19 cellular contexts compared by ENCODE assay signal in the genomic region with DNA sequence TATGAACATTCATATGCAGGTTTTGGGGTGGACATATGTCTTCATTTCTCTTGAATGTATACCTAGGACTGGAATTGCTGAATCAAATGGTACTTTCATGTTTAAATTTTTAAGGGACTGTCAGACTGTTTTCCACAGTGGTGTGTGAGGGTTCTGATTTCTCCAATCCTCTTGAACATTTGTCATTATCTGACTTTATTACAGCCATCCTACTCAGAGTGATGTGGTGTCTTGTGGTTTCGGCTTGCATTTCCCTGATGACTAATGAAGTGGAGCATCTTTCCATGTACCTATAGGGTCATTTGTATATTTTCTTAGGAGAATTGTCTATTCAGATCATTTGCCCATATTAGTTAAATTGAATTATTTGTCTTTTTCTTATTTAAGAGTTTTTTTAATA. TPM values are rescaled to one million over a fixed set of nuclear protein-coding genes. Genes with fewer than 3 reads are reported as not detected.
DNase-seq lines count a peak whose midpoint lies in the region; ATAC-seq and TF ChIP-seq lines count a peak whose summit lies in the region.
"Had no signal": no experiment of that assay in that cellular context is flagged by ENCODE, and none has a peak within 500 bp of the region (broad histone marks: within the 10 kb centered on the region; RNA-seq: fewer than 3 reads in every experiment).

No MANE protein-coding gene starts in this region.

- no peak overlapping the region for H3K4me3 ChIP-seq in endodermal cell (ENCODE audit: low read length)
- H3K4me3 ChIP-seq: right lobe of liver, suprapubic skin had no signal

- H3K36me3 Mint-ChIP-seq in T-helper 2 cell treated with Interferon-gamma antibody and Interleukin-4, amounts not matched to agents 5 μg/mL and 100 μg/mL, for 36 hours (ENCODE audit: low read depth): peaks cover 2% of the 10 kb centered on the region
- peaks cover 48% of the 10 kb centered on the region for H3K36me3 Mint-ChIP-seq in endodermal cell (ENCODE audit: low read depth)

- no peak for TF ChIP-seq CTCF in foreskin keratinocyte (conservative IDR thresholded peaks at IDR 0.05)
- TF ChIP-seq CTCF in endodermal cell (conservative IDR thresholded peaks at IDR 0.05): no peak

- intact Hi-C loops in sciatic nerve (cut with DNase I): no loop called here

- H3K27ac ChIP-seq in foreskin keratinocyte (peak overlapping the region; percentile 17), endodermal cell (ENCODE audit: low read depth, low read length) (no peak overlapping the region)
- H3K27ac ChIP-seq: right lobe of liver, suprapubic skin had no signal

- H3K9ac ChIP-seq in endodermal cell (ENCODE audit: extremely low read depth, low read length, poor library complexity, severe bottlenecking): no peak overlapping the region

- H3K27me3 ChIP-seq in foreskin keratinocyte (no peaks in the 10 kb centered on the region), endodermal cell (ENCODE audit: control insufficient read depth, insufficient read depth, low read length, poor library complexity, severe bottlenecking) (no peaks in the 10 kb centered on the region)
- H3K27me3 ChIP-seq: right lobe of liver, suprapubic skin had no signal

- peaks cover 10% of the 10 kb centered on the region for H3K4me1 Mint-ChIP-seq in T-helper 2 cell treated with Interferon-gamma antibody and Interleukin-4, amounts not matched to agents 5 μg/mL and 100 μg/mL, for 36 hours (ENCODE audit: low read depth)
- no peaks in the 10 kb centered on the region for H3K4me1 Mint-ChIP-seq in endodermal cell

- H3K27ac Mint-ChIP-seq in T-helper 2 cell treated with Interferon-gamma antibody and Interleukin-4, amounts not matched to agents 5 μg/mL and 100 μg/mL, for 36 hours: no peak overlapping the region
- H3K27ac Mint-ChIP-seq in endodermal cell: no peak overlapping the region

- 100% methylated on average over 1 of the region's 1 CpG; no CpG with 5 or more reads in 1 of the 2 experiments for WGBS in endodermal cell (ENCODE audit: insufficient coverage in 1 of 2, insufficient read length in 1 of 2), 2 experiments

- H3K27me3 Mint-ChIP-seq in T-helper 2 cell treated with Interferon-gamma antibody and Interleukin-4, amounts not matched to agents 5 μg/mL and 100 μg/mL, for 36 hours (ENCODE audit: low read depth): no peaks in the 10 kb centered on the region
- no peaks in the 10 kb centered on the region for H3K27me3 Mint-ChIP-seq in endodermal cell (ENCODE audit: insufficient read depth)

- no peak overlapping the region for H3K4me3 Mint-ChIP-seq in T-helper 2 cell treated with Interferon-gamma antibody and Interleukin-4, amounts not matched to agents 5 μg/mL and 100 μg/mL, for 36 hours
- no peak overlapping the region for H3K4me3 Mint-ChIP-seq in endodermal cell

- H3K36me3 ChIP-seq in endodermal cell (ENCODE audit: control insufficient read depth, insufficient read depth, low read length): peaks cover 5% of the 10 kb centered on the region
- H3K36me3 ChIP-seq: right lobe of liver, suprapubic skin had no signal

- ATAC-seq in foreskin keratinocyte: peak; percentile 91
- no peak for ATAC-seq in sciatic nerve
- ATAC-seq: right lobe of liver, Right ventricle myocardium inferior had no signal

- H3K9me3 Mint-ChIP-seq in T-helper 2 cell treated with Interferon-gamma antibody and Interleukin-4, amounts not matched to agents 5 μg/mL and 100 μg/mL, for 36 hours: no peaks in the 10 kb centered on the region
- peaks cover 6% of the 10 kb centered on the region for H3K9me3 Mint-ChIP-seq in endodermal cell

- peak; percentile 25 for DNase-seq in activated CD4-positive, alpha-beta T cell treated with anti-CD3 and anti-CD28 coated beads for 48 hours
- DNase-seq in activated CD4-positive, alpha-beta T cell treated with anti-CD3 and anti-CD28 coated beads, Interleukin-2, amount 50 U/mL, for 4 hours: no peak
- DNase-seq in GM03348 (ENCODE audit: low spot score) (peak; percentile 56), foreskin keratinocyte (peak; percentile 50 to 71), endodermal cell (no peak), NCI-H2029 treated with DMSO at 0.1 percent for 48 hours (lab: John Stamatoyannopoulos, UW) (no peak), sciatic nerve (ENCODE audit: low spot score) (no peak)
- DNase-seq in T-helper 2 cell treated with Interferon-gamma antibody and Interleukin-4, amounts not matched to agents 5 μg/mL and 100 μg/mL, for 36 hours (ENCODE audit: low spot score): peak; percentile 48
- DNase-seq: amygdala, Caco-2, dermis blood vessel endothelial cell, KG1, NCI-H1694 treated with DMSO at 0.1 percent for 48 hours, NCI-H69, nucleus accumbens, right lobe of liver, T-helper 9 cell had no signal

- H3K4me1 ChIP-seq in foreskin keratinocyte (peaks cover 9% of the 10 kb centered on the region), endodermal cell (ENCODE audit: control insufficient read depth, insufficient read depth, low read length) (no peaks in the 10 kb centered on the region)
- H3K4me1 ChIP-seq: Caco-2, right lobe of liver, suprapubic skin had no signal

- no peaks in the 10 kb centered on the region for H3K9me3 ChIP-seq in endodermal cell (ENCODE audit: control insufficient read depth, low read length)
- H3K9me3 ChIP-seq: Caco-2, right lobe of liver, suprapubic skin had no signal

RNA-seq across cellular contexts. Expression of gene ZNF281, which starts 35.4 kb away (rescaled TPM):
- total RNA-seq in foreskin keratinocyte (27.5 and 29.1 TPM in 2 replicates), endodermal cell (10 to 100 TPM; 51.7 to 61.1 TPM), sciatic nerve (16.1 TPM)
- 6.2 and 6.8 TPM in 2 replicates for polyA plus RNA-seq in foreskin keratinocyte
- polyA plus RNA-seq in endodermal cell (2013, experiment 1 of 2): 35.6 TPM
- 33.7 TPM for polyA plus RNA-seq in endodermal cell (2013, experiment 2 of 2)

Comparison
In these comparisons a context has a peak if more than half of its experiments do, and no peak if none do; other contexts are left out.
1. DNase-seq: peak in activated CD4-positive, alpha-beta T cell treated with anti-CD3 and anti-CD28 coated beads for 48 hours (single experiment), GM03348 (single experiment), T-helper 2 cell treated with Interferon-gamma antibody and Interleukin-4, amounts not matched to agents 5 μg/mL and 100 μg/mL, for 36 hours (single experiment) and foreskin keratinocyte (2 of 2); none in activated CD4-positive, alpha-beta T cell treated with anti-CD3 and anti-CD28 coated beads, Interleukin-2, amount 50 U/mL, for 4 hours (0 of 2), endodermal cell (single experiment), NCI-H2029 treated with DMSO at 0.1 percent for 48 hours (single experiment) and sciatic nerve (single experiment).